23 cellular contexts compared by ENCODE assay signal in genomic region chr2:130890941-130891669, GRCh38.
"Had no signal": no experiment of that assay in that cellular context is flagged by ENCODE, and none has a peak within 500 bp of the region (broad histone marks: within the 10 kb centered on the region; RNA-seq: fewer than 3 reads in every experiment).

No MANE protein-coding gene starts in this region.

- H3K27ac ChIP-seq: cardiac muscle cell, heart right ventricle, lower lobe of right lung, right lobe of liver, testis, upper lobe of left lung had no signal

- H3K4me1 ChIP-seq: heart right ventricle, lower lobe of right lung, right lobe of liver, testis, upper lobe of left lung had no signal

- DNase-seq: activated B cell treated with CpG ODN at 0.5 μM for 24 hours; activated CD4-positive, alpha-beta T cell treated with anti-CD3 and anti-CD28 coated beads for 36 hours; activated CD4-positive, alpha-beta T cell treated with anti-CD3 and anti-CD28 coated beads, Interleukin-2, amount 50 U/mL, for 4 hours; activated effector memory CD4-positive, alpha-beta T cell treated with Interleukin-2 at 50 U/mL for 16 hours; activated naive CD4-positive, alpha-beta T cell treated with anti-CD3 and anti-CD28 coated beads for 36 hours; activated naive CD8-positive, alpha-beta T cell treated with anti-CD3 and anti-CD28 coated beads, Interleukin-2, amount 10 ng/mL, durations not matched to agents 7 days and 5 days; activated T-cell treated with anti-CD3 and anti-CD28 coated beads, Interleukin-2, amount 50 U/mL, for 72 hours; amygdala; effector memory CD4-positive, alpha-beta T cell; heart right ventricle; kidney; lower lobe of right lung; naive thymus-derived CD4-positive, alpha-beta T cell; posterior cingulate gyrus; right lobe of liver; stimulated activated CD4-positive, alpha-beta T cell treated with anti-CD3 and anti-CD28 coated beads, Interleukin-15, amount 100 ng/mL, for 24 hours; stimulated activated CD8-positive, alpha-beta memory T cell treated with anti-CD3 and anti-CD28 coated beads, Interleukin-4, amount 100 ng/mL, for 48 hours; stimulated activated naive B cell treated with anti-CD40 and anti-IgM and Interleukin-4, amounts not matched to agents 10 μg/mL and 1 μg/mL and 100 μg/mL, for 72 hours; testis; upper lobe of left lung had no signal

- H3K9me3 ChIP-seq: lower lobe of right lung, right lobe of liver, testis, upper lobe of left lung had no signal

- ATAC-seq: activated CD4-positive, alpha-beta T cell treated with anti-CD3 and anti-CD28 coated beads for 36 hours; activated T-cell treated with anti-CD3 and anti-CD28 coated beads, Interleukin-2, amount 50 U/mL, for 72 hours; heart right ventricle; left lobe of liver; lower lobe of right lung; naive thymus-derived CD4-positive, alpha-beta T cell; right lobe of liver had no signal

- H3K36me3 ChIP-seq: cardiac muscle cell, heart right ventricle, lower lobe of right lung, right lobe of liver, upper lobe of left lung had no signal

- H3K4me3 ChIP-seq: cardiac muscle cell, heart right ventricle, lower lobe of right lung, right lobe of liver, skin epidermis, testis, upper lobe of left lung had no signal

- H3K27me3 ChIP-seq: cardiac muscle cell, right lobe of liver, testis, upper lobe of left lung had no signal
